1 cellular context compared by ENCODE assay signal in the genomic region with DNA sequence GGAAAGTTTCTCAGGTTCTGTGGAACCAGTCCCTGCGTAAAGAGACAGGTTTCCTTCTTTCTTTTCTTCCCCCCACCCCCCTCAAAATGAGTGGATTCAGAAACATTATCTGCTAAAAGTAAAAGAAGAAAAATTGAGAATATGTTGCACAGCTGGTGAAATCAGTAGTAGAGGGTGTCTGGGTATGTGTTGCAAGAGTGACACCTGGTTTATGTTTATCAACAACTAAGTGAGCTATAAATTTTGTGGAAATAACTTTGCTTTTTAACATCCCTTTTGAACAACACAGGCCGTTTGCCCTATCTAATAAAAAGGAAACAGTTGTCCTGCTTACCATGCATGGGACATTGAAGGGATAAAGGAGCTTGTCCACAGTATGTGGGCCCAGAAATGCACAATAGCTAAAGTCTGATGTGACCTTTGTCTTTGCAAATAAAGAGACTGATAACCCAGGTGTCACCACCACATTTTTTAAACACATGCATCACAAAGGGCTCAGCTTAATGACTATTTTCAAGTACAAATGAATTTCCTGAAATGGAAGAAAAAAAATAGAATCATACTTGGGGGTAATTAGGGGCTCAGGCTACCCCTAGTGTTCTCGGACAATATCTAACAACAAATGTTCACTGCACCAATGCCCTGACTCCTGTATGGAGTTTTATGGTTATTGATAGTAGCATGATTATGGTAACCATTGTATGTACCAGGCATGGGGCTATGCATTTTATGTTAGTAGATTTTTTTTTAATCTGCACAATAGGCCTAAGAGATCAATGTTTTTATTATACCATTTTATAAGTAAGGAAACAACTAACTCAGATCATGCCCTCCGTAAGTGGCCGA.
A peak's percentile ranks its signal among the peaks of the same experiment; 100 is the strongest.
TF ChIP-seq lines count a peak whose summit lies in the region.

No MANE protein-coding gene starts in this region.

TF ChIP-seq in HepG2, 621 proteins besides CTCF, POLR2A, EP300 and RAD21 (continued from another document and continues in another):
- TF ChIP-seq ZNF407 (CRISPR knock-in tag; IDR thresholded peaks at IDR 0.05; ENCODE audit: not compliant biosample characterization) (no peak), ZNF704 (CRISPR knock-in tag; IDR thresholded peaks at IDR 0.05; ENCODE audit: borderline replicate concordance) (no peak), CHD2 (IDR thresholded peaks at IDR 0.05; ENCODE audit: low read depth, low read length) (no peak), RFX5 (IDR thresholded peaks at IDR 0.05; ENCODE audit: low read depth, low read length) (no peak), NR3C1 (CRISPR knock-in tag; IDR thresholded peaks at IDR 0.05) (no peak), ONECUT2 (CRISPR knock-in tag; IDR thresholded peaks at IDR 0.05) (peak; percentile 54; the same call in 1 of the 2 replicates), ZNF335 (CRISPR knock-in tag; IDR thresholded peaks at IDR 0.05) (0 out of 2 replicates have a peak, but pooled peaks have one; percentile 19), ZNF639 (CRISPR knock-in tag; conservative IDR thresholded peaks at IDR 0.05) (0 out of 2 replicates have a peak, but pooled peaks have one; percentile 17), KAT7 (CRISPR knock-in tag; IDR thresholded peaks at IDR 0.05; ENCODE audit: borderline replicate concordance) (no peak), CHD4 (IDR thresholded peaks at IDR 0.05; ENCODE audit: borderline replicate concordance, low read length) (no peak), SP140L (CRISPR knock-in tag; IDR thresholded peaks at IDR 0.05; ENCODE audit: borderline replicate concordance) (0 out of 2 replicates have a peak, but pooled peaks have one; percentile 64), CEBPG (CRISPR knock-in tag; IDR thresholded peaks at IDR 0.05) (peak; percentile 57), PCBP2 (optimal IDR thresholded peaks at IDR 0.05; ENCODE audit: low read depth, low read length, poor library complexity, severe bottlenecking) (no peak), ZNF441 (CRISPR knock-in tag; IDR thresholded peaks at IDR 0.05; ENCODE audit: borderline replicate concordance) (no peak), HDAC1 (CRISPR knock-in tag; IDR thresholded peaks at IDR 0.05) (peak; percentile 36; the same call in 1 of the 2 replicates), ZBTB34 (CRISPR knock-in tag; IDR thresholded peaks at IDR 0.05) (no peak), E2F2 (CRISPR knock-in tag; IDR thresholded peaks at IDR 0.05; ENCODE audit: borderline replicate concordance) (no peak), AKAP8 (CRISPR knock-in tag; IDR thresholded peaks at IDR 0.05) (no peak), ZNF264 (CRISPR knock-in tag; IDR thresholded peaks at IDR 0.05) (peak; percentile 70; the same call in 1 of the 2 replicates), ZNF337 (CRISPR knock-in tag; IDR thresholded peaks at IDR 0.05; ENCODE audit: borderline replicate concordance, low read depth) (no peak), MIER3 (CRISPR knock-in tag; IDR thresholded peaks at IDR 0.05; ENCODE audit: borderline replicate concordance) (no peak), ZNF275 (CRISPR knock-in tag; IDR thresholded peaks at IDR 0.05; ENCODE audit: borderline replicate concordance) (no peak), AGO2 (optimal IDR thresholded peaks at IDR 0.05; ENCODE audit: low read depth, low read length) (no peak), NR2C2 (CRISPR knock-in tag; IDR thresholded peaks at IDR 0.05; ENCODE audit: borderline replicate concordance) (peak; percentile 58; the same call in 1 of the 2 replicates), CREM (IDR thresholded peaks at IDR 0.05) (peak; percentile 85), CREM (CRISPR knock-in tag; IDR thresholded peaks at IDR 0.05) (no peak), KDM3A (CRISPR knock-in tag; IDR thresholded peaks at IDR 0.05; ENCODE audit: low read depth) (0 out of 2 replicates have a peak, but pooled peaks have one; percentile 36), ZNF207 (IDR thresholded peaks at IDR 0.05; ENCODE audit: borderline replicate concordance) (no peak), U2AF2 (IDR thresholded peaks at IDR 0.05; ENCODE audit: low read depth, low read length) (no peak), TCF7 (IDR thresholded peaks at IDR 0.05; ENCODE audit: low read depth) (peak; percentile 74), JUNB (CRISPR knock-in tag; IDR thresholded peaks at IDR 0.05; ENCODE audit: borderline replicate concordance) (no peak), MED13 (CRISPR knock-in tag; IDR thresholded peaks at IDR 0.05) (no peak), NFIC (IDR thresholded peaks at IDR 0.05; ENCODE audit: low read length) (peak; percentile 90; the same call in 1 of the 2 replicates), ZNF672 (CRISPR knock-in tag; IDR thresholded peaks at IDR 0.05) (no peak), SYNCRIP (IDR thresholded peaks at IDR 0.05; ENCODE audit: insufficient read depth, low read depth, low read length) (no peak)
- TF ChIP-seq, protein P1, sequence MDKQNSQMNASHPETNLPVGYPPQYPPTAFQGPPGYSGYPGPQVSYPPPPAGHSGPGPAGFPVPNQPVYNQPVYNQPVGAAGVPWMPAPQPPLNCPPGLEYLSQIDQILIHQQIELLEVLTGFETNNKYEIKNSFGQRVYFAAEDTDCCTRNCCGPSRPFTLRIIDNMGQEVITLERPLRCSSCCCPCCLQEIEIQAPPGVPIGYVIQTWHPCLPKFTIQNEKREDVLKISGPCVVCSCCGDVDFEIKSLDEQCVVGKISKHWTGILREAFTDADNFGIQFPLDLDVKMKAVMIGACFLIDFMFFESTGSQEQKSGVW (CRISPR knock-in tag; IDR thresholded peaks at IDR 0.05; ENCODE audit: borderline replicate concordance): no peak
- TF ChIP-seq, protein P2, sequence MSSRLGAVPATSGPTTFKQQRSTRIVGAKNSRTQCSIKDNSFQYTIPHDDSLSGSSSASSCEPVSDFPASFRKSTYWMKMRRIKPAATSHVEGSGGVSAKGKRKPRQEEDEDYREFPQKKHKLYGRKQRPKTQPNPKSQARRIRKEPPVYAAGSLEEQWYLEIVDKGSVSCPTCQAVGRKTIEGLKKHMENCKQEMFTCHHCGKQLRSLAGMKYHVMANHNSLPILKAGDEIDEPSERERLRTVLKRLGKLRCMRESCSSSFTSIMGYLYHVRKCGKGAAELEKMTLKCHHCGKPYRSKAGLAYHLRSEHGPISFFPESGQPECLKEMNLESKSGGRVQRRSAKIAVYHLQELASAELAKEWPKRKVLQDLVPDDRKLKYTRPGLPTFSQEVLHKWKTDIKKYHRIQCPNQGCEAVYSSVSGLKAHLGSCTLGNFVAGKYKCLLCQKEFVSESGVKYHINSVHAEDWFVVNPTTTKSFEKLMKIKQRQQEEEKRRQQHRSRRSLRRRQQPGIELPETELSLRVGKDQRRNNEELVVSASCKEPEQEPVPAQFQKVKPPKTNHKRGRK (CRISPR knock-in tag; IDR thresholded peaks at IDR 0.05): no peak
